8 cellular contexts compared by ENCODE assay signal in genomic region chr6:85323435-85324040, GRCh38.
DNase-seq lines count a peak whose midpoint lies in the region; FAIRE-seq and TF ChIP-seq lines count a peak whose summit lies in the region.

No MANE protein-coding gene starts in this region.

- H3K4me3 ChIP-seq in HL-60 (replicated peaks; ENCODE audit: insufficient read depth, low read length) = no peak overlapping the region
- no peak overlapping the region for H3K4me3 ChIP-seq in epithelial cell of esophagus (ENCODE audit: low read length)
- no peak overlapping the region for H3K4me3 ChIP-seq in stomach

- TF ChIP-seq EP300 in stomach (IDR thresholded peaks at IDR 0.05) = no peak

- H3K27ac Mint-ChIP-seq in nephron = peak overlapping the region in 2 of 3 experiments; percentile 71 to 81

- no peaks in the 10 kb centered on the region for H3K36me3 Mint-ChIP-seq in nephron (ENCODE audit: low read depth)

- DNase-seq in D721Med (ENCODE audit: insufficient read length, low spot score) (peak; percentile 19), GM20000 (ENCODE audit: low spot score) (peak; percentile 64), HL-60 (ENCODE audit: low read depth in 1 of 2, low spot score in 1 of 2) (peak; percentile 24 to 73), NCI-H82 treated with DMSO at 0.1 percent for 48 hours (lab: John Stamatoyannopoulos, UW; ENCODE audit: unreplicated experiment) (peak; percentile 16), epithelial cell of esophagus (ENCODE audit: low read depth) (peak; percentile 86), stomach (peak; percentile 72)
- peak; percentile 19 to 35 for DNase-seq in activated CD8-positive, alpha-beta memory T cell treated with anti-CD3 and anti-CD28 coated beads for 4 hours (ENCODE audit: low read depth in 2 of 2)

- no peak overlapping the region for H3K4me3 Mint-ChIP-seq in nephron

- peaks cover 28% of the 10 kb centered on the region for H3K27me3 Mint-ChIP-seq in nephron (ENCODE audit: low read depth)

- TF ChIP-seq CTCF in D721Med (IDR thresholded peaks at IDR 0.05; ENCODE audit: insufficient read depth, missing control alignments) (peak; percentile 79), GM20000 (IDR thresholded peaks at IDR 0.05; ENCODE audit: extremely low read depth, missing control alignments) (peak; percentile 55), HL-60 (IDR thresholded peaks at IDR 0.05; ENCODE audit: insufficient read depth, low read length) (peak; percentile 77), epithelial cell of esophagus (IDR thresholded peaks at IDR 0.05; ENCODE audit: insufficient read depth, low read depth, low read length, missing control alignments) (peak; percentile 94), nephron (IDR thresholded peaks at IDR 0.05; ENCODE audit: unreplicated experiment in 3 of 3) (peak; percentile 83 to 89 (median 88)), stomach (IDR thresholded peaks at IDR 0.05) (peak in 5 of 7 experiments; percentile 27 to 70 (median 45))

- H3K4me1 Mint-ChIP-seq in nephron = peaks cover 15% of the 10 kb centered on the region

- H3K9me3 Mint-ChIP-seq in nephron = peaks cover 7% of the 10 kb centered on the region

- peaks cover 0 to 1% (median under 1%) of the 10 kb centered on the region in 4 donors for H3K9me3 ChIP-seq in stomach

- intact Hi-C loops in stomach (cut with DNase I; ENCODE audit: low total_unique reads) = no loop called here

- H3K4me1 ChIP-seq in stomach = no peaks in the 10 kb centered on the region

- no peaks in the 10 kb centered on the region for H3K36me3 ChIP-seq in stomach

- H3K27ac ChIP-seq in HL-60 (replicated peaks) (no peak overlapping the region), stomach (no peak overlapping the region)

- TF ChIP-seq POLR2A in stomach (IDR thresholded peaks at IDR 0.05) = no peak

- H3K27me3 ChIP-seq in HL-60 (ENCODE audit: insufficient read depth, poor library complexity, severe bottlenecking) (no peaks in the 10 kb centered on the region), stomach (no peaks in the 10 kb centered on the region)

- WGBS in stomach, 5 donors = 34 to 44% (median 37%) methylated on average over 9 of the region's 9 CpGs

- peak; percentile 92 for FAIRE-seq in D721Med (lab: Jason Lieb, UNC)

Comparison
In these comparisons a context has a peak if more than half of its experiments do, and no peak if none do; other contexts are left out.
1. DNase-seq: peak in every context shown above with its lines; median percentile 86 in epithelial cell of esophagus; 72 in stomach; 64 in GM20000; 48 in HL-60; 27 in activated CD8-positive, alpha-beta memory T cell treated with anti-CD3 and anti-CD28 coated beads for 4 hours; 19 in D721Med; 16 in NCI-H82 treated with DMSO at 0.1 percent for 48 hours.